Comparison of ENCODE assay signal across 1 cellular context in the genomic region with DNA sequence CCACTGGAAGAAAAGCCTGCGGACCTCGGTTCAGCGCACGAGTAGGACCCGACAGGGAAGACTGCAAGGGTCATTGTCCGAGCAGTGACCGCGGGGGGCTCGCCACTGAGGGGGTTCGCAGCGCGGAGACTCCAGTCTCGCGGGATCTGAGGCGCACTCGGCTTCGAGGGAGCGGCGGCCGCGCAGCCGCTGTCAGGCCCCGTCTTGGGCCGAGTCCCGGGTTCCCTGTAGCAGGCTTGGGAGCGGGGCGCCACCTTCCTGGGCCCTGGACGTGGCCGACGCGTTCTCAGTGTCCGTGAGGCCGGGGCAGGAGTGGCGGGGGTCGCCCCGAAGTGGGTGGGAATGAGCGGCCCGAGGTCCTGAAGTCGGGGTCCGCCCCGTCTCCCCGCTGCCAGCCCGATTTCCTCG.
TF ChIP-seq lines count a peak whose summit lies in the region.

No MANE protein-coding gene starts in this region.

TF ChIP-seq in WTC11, 78 proteins besides CTCF, POLR2A, EP300 and RAD21 (continued from another document):
- TF ChIP-seq, protein P1, sequence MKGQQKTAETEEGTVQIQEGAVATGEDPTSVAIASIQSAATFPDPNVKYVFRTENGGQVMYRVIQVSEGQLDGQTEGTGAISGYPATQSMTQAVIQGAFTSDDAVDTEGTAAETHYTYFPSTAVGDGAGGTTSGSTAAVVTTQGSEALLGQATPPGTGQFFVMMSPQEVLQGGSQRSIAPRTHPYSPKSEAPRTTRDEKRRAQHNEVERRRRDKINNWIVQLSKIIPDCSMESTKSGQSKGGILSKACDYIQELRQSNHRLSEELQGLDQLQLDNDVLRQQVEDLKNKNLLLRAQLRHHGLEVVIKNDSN (CRISPR knock-in tag; IDR thresholded peaks at IDR 0.05): peak; percentile 49; the same call in 1 of the 2 replicates
- no peak for TF ChIP-seq ZNF317 (CRISPR knock-in tag; IDR thresholded peaks at IDR 0.05; ENCODE audit: borderline replicate concordance, low read depth)
- TF ChIP-seq, protein P2, sequence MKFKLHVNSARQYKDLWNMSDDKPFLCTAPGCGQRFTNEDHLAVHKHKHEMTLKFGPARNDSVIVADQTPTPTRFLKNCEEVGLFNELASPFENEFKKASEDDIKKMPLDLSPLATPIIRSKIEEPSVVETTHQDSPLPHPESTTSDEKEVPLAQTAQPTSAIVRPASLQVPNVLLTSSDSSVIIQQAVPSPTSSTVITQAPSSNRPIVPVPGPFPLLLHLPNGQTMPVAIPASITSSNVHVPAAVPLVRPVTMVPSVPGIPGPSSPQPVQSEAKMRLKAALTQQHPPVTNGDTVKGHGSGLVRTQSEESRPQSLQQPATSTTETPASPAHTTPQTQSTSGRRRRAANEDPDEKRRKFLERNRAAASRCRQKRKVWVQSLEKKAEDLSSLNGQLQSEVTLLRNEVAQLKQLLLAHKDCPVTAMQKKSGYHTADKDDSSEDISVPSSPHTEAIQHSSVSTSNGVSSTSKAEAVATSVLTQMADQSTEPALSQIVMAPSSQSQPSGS (CRISPR knock-in tag; IDR thresholded peaks at IDR 0.05; ENCODE audit: borderline replicate concordance, low read depth): 0 out of 2 replicates have a peak, but pooled peaks have one; percentile 46
- TF ChIP-seq, protein P3, sequence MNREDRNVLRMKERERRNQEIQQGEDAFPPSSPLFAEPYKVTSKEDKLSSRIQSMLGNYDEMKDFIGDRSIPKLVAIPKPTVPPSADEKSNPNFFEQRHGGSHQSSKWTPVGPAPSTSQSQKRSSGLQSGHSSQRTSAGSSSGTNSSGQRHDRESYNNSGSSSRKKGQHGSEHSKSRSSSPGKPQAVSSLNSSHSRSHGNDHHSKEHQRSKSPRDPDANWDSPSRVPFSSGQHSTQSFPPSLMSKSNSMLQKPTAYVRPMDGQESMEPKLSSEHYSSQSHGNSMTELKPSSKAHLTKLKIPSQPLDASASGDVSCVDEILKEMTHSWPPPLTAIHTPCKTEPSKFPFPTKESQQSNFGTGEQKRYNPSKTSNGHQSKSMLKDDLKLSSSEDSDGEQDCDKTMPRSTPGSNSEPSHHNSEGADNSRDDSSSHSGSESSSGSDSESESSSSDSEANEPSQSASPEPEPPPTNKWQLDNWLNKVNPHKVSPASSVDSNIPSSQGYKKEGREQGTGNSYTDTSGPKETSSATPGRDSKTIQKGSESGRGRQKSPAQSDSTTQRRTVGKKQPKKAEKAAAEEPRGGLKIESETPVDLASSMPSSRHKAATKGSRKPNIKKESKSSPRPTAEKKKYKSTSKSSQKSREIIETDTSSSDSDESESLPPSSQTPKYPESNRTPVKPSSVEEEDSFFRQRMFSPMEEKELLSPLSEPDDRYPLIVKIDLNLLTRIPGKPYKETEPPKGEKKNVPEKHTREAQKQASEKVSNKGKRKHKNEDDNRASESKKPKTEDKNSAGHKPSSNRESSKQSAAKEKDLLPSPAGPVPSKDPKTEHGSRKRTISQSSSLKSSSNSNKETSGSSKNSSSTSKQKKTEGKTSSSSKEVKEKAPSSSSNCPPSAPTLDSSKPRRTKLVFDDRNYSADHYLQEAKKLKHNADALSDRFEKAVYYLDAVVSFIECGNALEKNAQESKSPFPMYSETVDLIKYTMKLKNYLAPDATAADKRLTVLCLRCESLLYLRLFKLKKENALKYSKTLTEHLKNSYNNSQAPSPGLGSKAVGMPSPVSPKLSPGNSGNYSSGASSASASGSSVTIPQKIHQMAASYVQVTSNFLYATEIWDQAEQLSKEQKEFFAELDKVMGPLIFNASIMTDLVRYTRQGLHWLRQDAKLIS (CRISPR knock-in tag; IDR thresholded peaks at IDR 0.05; ENCODE audit: borderline replicate concordance): peak; percentile 85; the same call in 1 of the 2 replicates
TF ChIP-seq in WTC11: peak in this region for 10.
